In the genomic region with DNA sequence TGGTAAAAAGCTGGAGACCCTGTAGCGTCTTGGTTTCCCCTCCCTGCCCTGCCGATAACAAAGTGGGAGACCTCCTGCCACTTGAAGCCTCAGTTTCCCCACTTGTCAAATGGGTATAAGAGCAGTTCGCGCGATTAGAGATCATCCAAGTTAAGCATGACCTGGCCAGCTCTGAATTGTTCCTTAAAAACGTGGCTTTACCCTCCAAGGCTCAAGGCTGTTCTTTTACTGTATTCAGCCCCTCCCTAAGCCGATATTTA, we compare ENCODE assay signal across 8 cellular contexts. TPM values are rescaled to one million over a fixed set of nuclear protein-coding genes. Genes with fewer than 3 reads are reported as not detected.
DNase-seq lines count a peak whose midpoint lies in the region; ATAC-seq and TF ChIP-seq lines count a peak whose summit lies in the region.

No MANE protein-coding gene starts in this region.

- DNase-seq in AG10803 (ENCODE audit: low read depth) (no peak), ascending aorta (ENCODE audit: low spot score in 2 of 2) (no peak), lung (ENCODE audit: low spot score) (no peak), G401 (ENCODE audit: low spot score) (no peak)

- H3K27ac ChIP-seq in HUES64 (ENCODE audit: low read depth, low read length), result peak overlapping the region; percentile 77
- H3K27ac ChIP-seq in ascending aorta, result peak overlapping the region; percentile 88 to 98
- peak overlapping the region; percentile 37 to 82 for H3K27ac ChIP-seq in lung (ENCODE audit: low read depth in 1 of 2, low read length in 1 of 2)

- H3K4me3 ChIP-seq in AG10803 (ENCODE audit: low read length) (peak overlapping the region; percentile 86), HUES64 (ENCODE audit: low read length) (peak overlapping the region; percentile 81), ascending aorta (peak overlapping the region; percentile 66 to 95), lung (peak overlapping the region; percentile 35)

- H3K27me3 ChIP-seq in HUES64 (ENCODE audit: insufficient read depth, low read length) (no peaks in the 10 kb centered on the region), ascending aorta (no peaks in the 10 kb centered on the region), lung (ENCODE audit: control insufficient read depth, insufficient read depth) (no peaks in the 10 kb centered on the region)

- intact Hi-C loops in ascending aorta (cut with DNase I), result loop anchor here (1.0 to 2.0 kb wide), 2 partner anchors 11 to 27 kb away; a partner anchor contains a TSS

- H3K4me1 ChIP-seq in HUES64 (ENCODE audit: insufficient read depth, low read length) (peaks cover 7% of the 10 kb centered on the region), ascending aorta (peaks cover 4 to 29% of the 10 kb centered on the region in 2 donors), lung (ENCODE audit: control insufficient read depth in 2 of 2, insufficient read depth in 2 of 2, low read length in 2 of 2) (peaks cover 0 to 10% of the 10 kb centered on the region in 2 donors)

- H3K9me3 ChIP-seq in HUES64 (ENCODE audit: insufficient read depth, low read depth, low read length) (no peaks in the 10 kb centered on the region), ascending aorta (no peaks in the 10 kb centered on the region), lung (ENCODE audit: control insufficient read depth in 2 of 2, insufficient read depth in 1 of 2, low read length in 1 of 2) (no peaks in the 10 kb centered on the region)

- H3K36me3 ChIP-seq in HUES64 (ENCODE audit: insufficient read depth, low read length) (peaks cover 19% of the 10 kb centered on the region), ascending aorta (peaks cover 12 to 15% of the 10 kb centered on the region in 2 donors), lung (ENCODE audit: control insufficient read depth in 2 of 2, insufficient read depth in 2 of 2, low read length in 2 of 2) (peaks cover 0 to 9% of the 10 kb centered on the region in 2 donors)

- peak overlapping the region; percentile 94 for H3K9ac ChIP-seq in HUES64 (ENCODE audit: low read depth, low read length)

- in situ Hi-C loops in G401 (cut with HindIII; ENCODE audit: low sequenced_read_pairs), result no loop called here

- WGBS in HUES64, result under 1% methylated on average over 7 of the region's 7 CpGs
- WGBS in lung, 2 donors, result 0 to 3% methylated on average over 7 of the region's 7 CpGs

- ATAC-seq in lung (ENCODE audit: insufficient read depth, low FRiP score), result no peak
- ATAC-seq in HG03378 (IDR thresholded peaks at IDR 0.05; ENCODE audit: unreplicated experiment), result no peak
- no peak for ATAC-seq in HG03457 (IDR thresholded peaks at IDR 0.05; ENCODE audit: unreplicated experiment)
- ATAC-seq in GM19467 (IDR thresholded peaks at IDR 0.05; ENCODE audit: unreplicated experiment), result no peak

- TF ChIP-seq CTCF in AG10803 (conservative IDR thresholded peaks at IDR 0.05; ENCODE audit: low read length) (no peak), ascending aorta (IDR thresholded peaks at IDR 0.05) (no peak), lung (IDR thresholded peaks at IDR 0.05; ENCODE audit: control extremely low read depth, extremely low read depth) (no peak)

RNA-seq across cellular contexts. Expression of a gene that starts 0.4 kb away (rescaled TPM):
- polyA plus RNA-seq in HUES64 (2013, experiment 1 of 2), result 53.8 TPM
- polyA plus RNA-seq in HUES64 (2013, experiment 2 of 2), result 49.7 TPM
- total RNA-seq in ascending aorta (82.6 TPM), lung (10 to 100 TPM; 54.7 to 63.0 TPM)
- 10 to 100 TPM; 29.5 to 31.5 TPM for polyA plus RNA-seq in lung
- total RNA-seq in G401 (2014; rRNA removed; shearing (Covaris generic)), result 43.9 and 63.1 TPM in 2 replicates

RNA-seq across cellular contexts. Expression of a gene that starts 11.2 kb away (rescaled TPM):
- 124 TPM for polyA plus RNA-seq in HUES64 (2013, experiment 1 of 2)
- polyA plus RNA-seq in HUES64 (2013, experiment 2 of 2), result 129 TPM
- total RNA-seq in ascending aorta, result 338 TPM
- total RNA-seq in lung, result 100 to 1,000 TPM in 1 of 2 donors, 10 to 100 TPM in 1; 77.2 to 144 TPM
- 100 to 1,000 TPM; 226 to 422 TPM for polyA plus RNA-seq in lung
- 621 and 678 TPM in 2 replicates for total RNA-seq in G401 (2014; rRNA removed; shearing (Covaris generic))

RNA-seq across cellular contexts. Expression of a gene that starts 14.0 kb away (rescaled TPM):
- 107 TPM for polyA plus RNA-seq in HUES64 (2013, experiment 1 of 2)
- 103 TPM for polyA plus RNA-seq in HUES64 (2013, experiment 2 of 2)
- total RNA-seq in ascending aorta (43.6 TPM), lung (10 to 100 TPM; 33.4 to 75.0 TPM)
- 100 to 1,000 TPM in 1 of 2 donors, 10 to 100 TPM in 1; 78.8 to 112 TPM for polyA plus RNA-seq in lung
- total RNA-seq in G401 (2014; rRNA removed; shearing (Covaris generic)), result 232 and 263 TPM in 2 replicates

RNA-seq across cellular contexts. Expression of a gene that starts 26.9 kb away (rescaled TPM):
- polyA plus RNA-seq in HUES64 (2013, experiment 1 of 2), result 10.1 TPM
- 9.7 TPM for polyA plus RNA-seq in HUES64 (2013, experiment 2 of 2)
- total RNA-seq in ascending aorta (7.6 TPM), lung (10 to 100 TPM; 10.7 to 17.1 TPM)
- 10 to 100 TPM in 1 of 2 donors, 1 to 10 TPM in 1; 6.8 to 13.0 TPM for polyA plus RNA-seq in lung
- total RNA-seq in G401 (2014; rRNA removed; shearing (Covaris generic)), result 39.2 and 41.6 TPM in 2 replicates

RNA-seq across cellular contexts. Expression of a gene that starts 28.3 kb away (rescaled TPM):
- polyA plus RNA-seq in HUES64 (2013, experiment 1 of 2), result 0.55 TPM
- 1.1 TPM for polyA plus RNA-seq in HUES64 (2013, experiment 2 of 2)
- total RNA-seq in ascending aorta (not detected), lung (not detected)
- under 1 TPM in 1 of 2 donors, not detected in 1; 0.02 TPM for polyA plus RNA-seq in lung
- total RNA-seq in G401 (2014; rRNA removed; shearing (Covaris generic)), result not detected in 2 replicates

Comparison
In these comparisons a context has a peak if more than half of its experiments do, and no peak if none do; other contexts are left out.
1. H3K4me3 ChIP-seq: peak in every context shown above with its lines; median percentile 86 in AG10803; 81 in HUES64; 80 in ascending aorta; 35 in lung.